ENCODE assay signal across 24 cellular contexts in genomic region chr13:26328326-26328725, GRCh38.
"Had no signal": no experiment of that assay in that cellular context is flagged by ENCODE, and none has a peak within 500 bp of the region (broad histone marks: within the 10 kb centered on the region; RNA-seq: fewer than 3 reads in every experiment).

No MANE protein-coding gene starts in this region.

- DNase-seq: dermis blood vessel endothelial cell; effector memory CD4-positive, alpha-beta T cell; kidney; left lung; mesendoderm; midbrain; naive thymus-derived CD4-positive, alpha-beta T cell; nucleus accumbens; right cardiac atrium; sigmoid colon; stimulated activated CD4-positive, alpha-beta T cell treated with anti-CD3 and anti-CD28 coated beads, Interleukin-15, amount 100 ng/mL, for 24 hours; stimulated activated CD4-positive, alpha-beta T cell treated with anti-CD3 and anti-CD28 coated beads, Interleukin-2, amount 100 ng/mL, for 48 hours; stimulated activated naive CD4-positive, alpha-beta T cell; substantia nigra; testis; tibial artery had no signal

- FAIRE-seq: endothelial cell of umbilical vein, frontal cortex, kidney had no signal

- H3K4me1 ChIP-seq: neural progenitor cell, prostate gland, testis had no signal

- H3K9ac ChIP-seq: neural progenitor cell had no signal

- H3K27ac Mint-ChIP-seq: nephron, neural progenitor cell, type B pancreatic cell had no signal

- H3K4me3 Mint-ChIP-seq: nephron, neural progenitor cell, type B pancreatic cell had no signal

- H3K4me3 ChIP-seq: coronary artery, esophagus muscularis mucosa, left lung, neural progenitor cell, prostate gland, sigmoid colon, testis, tibial artery had no signal

- H3K36me3 ChIP-seq: left lung, neural progenitor cell, prostate gland, sigmoid colon, tibial artery had no signal

- ATAC-seq: left lung; naive thymus-derived CD4-positive, alpha-beta T cell; right cardiac atrium had no signal

- H3K4me1 Mint-ChIP-seq: neural progenitor cell had no signal

- H2AFZ ChIP-seq: neural progenitor cell had no signal

- H3K27ac ChIP-seq: coronary artery, esophagus muscularis mucosa, left lung, neural progenitor cell, prostate gland, testis, tibial artery had no signal

- H3K4me2 ChIP-seq: neural progenitor cell had no signal

- H3K27me3 ChIP-seq: esophagus muscularis mucosa, left lung, neural progenitor cell, sigmoid colon, testis, tibial artery had no signal

- H3K9me3 ChIP-seq: esophagus muscularis mucosa, left lung, prostate gland, sigmoid colon, testis, tibial artery had no signal
